Comparison of ENCODE assay signal across 21 cellular contexts in genomic region chr9:129283290-129283691, GRCh38.
DNase-seq lines count a peak whose midpoint lies in the region; ATAC-seq and TF ChIP-seq lines count a peak whose summit lies in the region.
"Had no signal": no experiment of that assay in that cellular context is flagged by ENCODE, and none has a peak within 500 bp of the region (broad histone marks: within the 10 kb centered on the region; RNA-seq: fewer than 3 reads in every experiment).

No MANE protein-coding gene starts in this region.

- no peak overlapping the region for H3K4me3 Mint-ChIP-seq in activated CD4-positive, alpha-beta T cell treated with anti-CD3 and anti-CD28 coated beads for 36 hours
- H3K4me3 Mint-ChIP-seq: activated CD4-positive, alpha-beta T cell treated with anti-CD3 and anti-CD28 coated beads, Interleukin-2, amount 10 ng/mL, durations not matched to agents 24 days and 14 days; CD4-positive, alpha-beta T cell; effector memory CD8-positive, alpha-beta T cell; IgD-negative memory B cell; nephron; stimulated activated naive B cell treated with anti-CD40 and anti-IgM and Interleukin-4, amounts not matched to agents 10 μg/mL and 1 μg/mL and 100 μg/mL, for 72 hours had no signal

- H3K4me3 ChIP-seq in coronary artery (peak overlapping the region; percentile 65), testis (no peak overlapping the region)

- no peaks in the 10 kb centered on the region for H3K9me3 Mint-ChIP-seq in activated CD4-positive, alpha-beta T cell treated with anti-CD3 and anti-CD28 coated beads for 36 hours (ENCODE audit: low read depth)
- H3K9me3 Mint-ChIP-seq: activated CD4-positive, alpha-beta T cell treated with anti-CD3 and anti-CD28 coated beads, Interleukin-2, amount 10 ng/mL, durations not matched to agents 24 days and 14 days; activated T-helper 2 cell treated with anti-CD3 and anti-CD28 coated beads, Interferon-gamma antibody, Interleukin-2, Interleukin-4, amounts not matched to agents 10 μg/mL and 5 μg/mL and 100 μg/mL, durations not matched to agents 14 hours and 24 hours and 36 hours; CD4-positive, alpha-beta T cell; effector memory CD8-positive, alpha-beta T cell; IgD-negative memory B cell; nephron; stimulated activated naive B cell treated with anti-CD40 and anti-IgM and Interleukin-4, amounts not matched to agents 10 μg/mL and 1 μg/mL and 100 μg/mL, for 72 hours had no signal

- CTCF ChIA-PET in activated CD4-positive, alpha-beta T cell treated with anti-CD3 and anti-CD28 coated beads for 36 hours (lab: Charles Lee) = no interaction called here

- peak; percentile 0 for DNase-seq in activated CD4-positive, alpha-beta T cell treated with anti-CD3 and anti-CD28 coated beads for 48 hours
- no peak for DNase-seq in activated CD4-positive, alpha-beta T cell treated with anti-CD3 and anti-CD28 coated beads for 36 hours
- peak; percentile 64 for DNase-seq in coronary artery (ENCODE audit: low spot score)
- peak; percentile 15 for DNase-seq in medulla oblongata (ENCODE audit: extremely low spot score)
- DNase-seq in testis = peak; percentile 8
- no peak for DNase-seq in COLO829 (ENCODE audit: low spot score)
- DNase-seq in iPS-NIHi7 (ENCODE audit: extremely low spot score) = no peak
- DNase-seq: 8988T; activated CD4-positive, alpha-beta T cell treated with anti-CD3 and anti-CD28 coated beads, Interleukin-2, amount 10 ng/mL, durations not matched to agents 24 days and 14 days; CD4-positive, alpha-beta T cell; effector memory CD8-positive, alpha-beta T cell; NCI-H1092; NCI-H2171 treated with DMSO at 0.1 percent for 48 hours; SHP77 treated with DMSO at 0.1 percent for 48 hours; small intestine; stimulated activated naive B cell treated with anti-CD40 and anti-IgM and Interleukin-4, amounts not matched to agents 10 μg/mL and 1 μg/mL and 100 μg/mL, for 72 hours; T-helper 2 cell had no signal

- H3K27ac ChIP-seq in coronary artery = peak overlapping the region in 1 of 2 donors; percentile 69
- no peak overlapping the region for H3K27ac ChIP-seq in testis

- TF ChIP-seq CTCF in coronary artery (IDR thresholded peaks at IDR 0.05) = no peak
- TF ChIP-seq CTCF in testis (IDR thresholded peaks at IDR 0.05) = no peak

- no peaks in the 10 kb centered on the region for H3K4me1 ChIP-seq in testis

- no peaks in the 10 kb centered on the region for H3K4me1 Mint-ChIP-seq in activated CD4-positive, alpha-beta T cell treated with anti-CD3 and anti-CD28 coated beads for 36 hours
- H3K4me1 Mint-ChIP-seq: activated CD4-positive, alpha-beta T cell treated with anti-CD3 and anti-CD28 coated beads, Interleukin-2, amount 10 ng/mL, durations not matched to agents 24 days and 14 days had no signal

- H3K36me3 Mint-ChIP-seq in activated CD4-positive, alpha-beta T cell treated with anti-CD3 and anti-CD28 coated beads for 36 hours (ENCODE audit: low read depth) = no peaks in the 10 kb centered on the region
- H3K36me3 Mint-ChIP-seq: IgD-negative memory B cell; stimulated activated naive B cell treated with anti-CD40 and anti-IgM and Interleukin-4, amounts not matched to agents 10 μg/mL and 1 μg/mL and 100 μg/mL, for 72 hours had no signal

- no peaks in the 10 kb centered on the region for H3K27me3 ChIP-seq in testis

- no peak overlapping the region for H3K27ac Mint-ChIP-seq in activated CD4-positive, alpha-beta T cell treated with anti-CD3 and anti-CD28 coated beads for 36 hours
- H3K27ac Mint-ChIP-seq: activated CD4-positive, alpha-beta T cell treated with anti-CD3 and anti-CD28 coated beads, Interleukin-2, amount 10 ng/mL, durations not matched to agents 24 days and 14 days; activated T-helper 2 cell treated with anti-CD3 and anti-CD28 coated beads, Interferon-gamma antibody, Interleukin-2, Interleukin-4, amounts not matched to agents 10 μg/mL and 5 μg/mL and 100 μg/mL, durations not matched to agents 14 hours and 24 hours and 36 hours; CD4-positive, alpha-beta T cell; effector memory CD8-positive, alpha-beta T cell; IgD-negative memory B cell; stimulated activated naive B cell treated with anti-CD40 and anti-IgM and Interleukin-4, amounts not matched to agents 10 μg/mL and 1 μg/mL and 100 μg/mL, for 72 hours had no signal

- POLR2A ChIA-PET in activated CD4-positive, alpha-beta T cell treated with anti-CD3 and anti-CD28 coated beads for 36 hours (lab: Charles Lee) = no interaction called here

- intact Hi-C loops in activated CD4-positive, alpha-beta T cell treated with anti-CD3 and anti-CD28 coated beads for 36 hours (cut with DNase I, micrococcal nuclease) = no loop called here
- intact Hi-C loops in testis (cut with DNase I; ENCODE audit: low total_unique reads) = no loop called here

- WGBS in testis, 2 donors = 72 to 82% methylated on average over 5 to 7 of the region's 7 CpGs

- no peak for ATAC-seq in activated CD4-positive, alpha-beta T cell treated with anti-CD3 and anti-CD28 coated beads for 36 hours
- ATAC-seq in HG02852 (IDR thresholded peaks at IDR 0.05; ENCODE audit: unreplicated experiment) = no peak
- ATAC-seq: effector memory CD8-positive, alpha-beta T cell; stimulated activated naive B cell treated with anti-CD40 and anti-IgM and Interleukin-4, amounts not matched to agents 10 μg/mL and 1 μg/mL and 100 μg/mL, for 72 hours had no signal

- H3K36me3 ChIP-seq in testis (ENCODE audit: low read depth, missing control alignments) = no peaks in the 10 kb centered on the region

- H3K27me3 Mint-ChIP-seq in activated CD4-positive, alpha-beta T cell treated with anti-CD3 and anti-CD28 coated beads for 36 hours = no peaks in the 10 kb centered on the region
- H3K27me3 Mint-ChIP-seq: activated CD4-positive, alpha-beta T cell treated with anti-CD3 and anti-CD28 coated beads, Interleukin-2, amount 10 ng/mL, durations not matched to agents 24 days and 14 days; CD4-positive, alpha-beta T cell; effector memory CD8-positive, alpha-beta T cell had no signal

- TF ChIP-seq POLR2A in testis (IDR thresholded peaks at IDR 0.05) = no peak

- H3K9me3 ChIP-seq in testis = no peaks in the 10 kb centered on the region

Comparison
In these comparisons a context has a peak if more than half of its experiments do, and no peak if none do; other contexts are left out.
1. DNase-seq: peak in activated CD4-positive, alpha-beta T cell treated with anti-CD3 and anti-CD28 coated beads for 48 hours (single experiment), coronary artery (single experiment), medulla oblongata (single experiment) and testis (single experiment); none in activated CD4-positive, alpha-beta T cell treated with anti-CD3 and anti-CD28 coated beads for 36 hours (single experiment), COLO829 (single experiment) and iPS-NIHi7 (single experiment).